In genomic region chr3:134749802-134750553, GRCh38 we compare ENCODE assay signal across 19 cellular contexts. TPM values are rescaled to one million over a fixed set of nuclear protein-coding genes. Genes with fewer than 3 reads are reported as not detected.
DNase-seq lines count a peak whose midpoint lies in the region; ATAC-seq and TF ChIP-seq lines count a peak whose summit lies in the region.
"Had no signal": no experiment of that assay in that cellular context is flagged by ENCODE, and none has a peak within 500 bp of the region (broad histone marks: within the 10 kb centered on the region; RNA-seq: fewer than 3 reads in every experiment).

No MANE protein-coding gene starts in this region.

- CTCF ChIA-PET in HCT116 (lab: Charles Lee): no interaction called here

- no peaks in the 10 kb centered on the region for H3K27me3 Mint-ChIP-seq in osteocyte (ENCODE audit: unreplicated experiment)

- H3K4me1 Mint-ChIP-seq in osteocyte (ENCODE audit: unreplicated experiment): no peaks in the 10 kb centered on the region

- H3F3A ChIP-seq in GM23248 (ENCODE audit: insufficient read depth): no peaks in the 10 kb centered on the region

- no peak for TF ChIP-seq POLR2A in HCT116 (IDR thresholded peaks at IDR 0.05; ENCODE audit: borderline replicate concordance, extremely low read depth, insufficient read depth, insufficient read length)
- TF ChIP-seq POLR2A in esophagus muscularis mucosa (IDR thresholded peaks at IDR 0.05; ENCODE audit: low read depth): no peak
- no peak for TF ChIP-seq POLR2A in ovary (IDR thresholded peaks at IDR 0.05)

- H3K4me3 ChIP-seq in HCT116 (replicated peaks in 1 of 2; ENCODE audit: low read depth in 1 of 2, low read length in 2 of 2): no peak overlapping the region
- H3K4me3 ChIP-seq in esophagus muscularis mucosa: no peak overlapping the region
- H3K4me3 ChIP-seq in GM23248: no peak overlapping the region
- H3K4me3 ChIP-seq in ovary: no peak overlapping the region
- H3K4me3 ChIP-seq: SJCRH30 had no signal

- no peaks in the 10 kb centered on the region for H3K4me1 ChIP-seq in HCT116 (ENCODE audit: control insufficient read depth in 1 of 2, insufficient read depth in 2 of 2, low read length in 2 of 2)
- H3K4me1 ChIP-seq in esophagus muscularis mucosa: no peaks in the 10 kb centered on the region
- no peaks in the 10 kb centered on the region for H3K4me1 ChIP-seq in GM23248 (ENCODE audit: insufficient read depth)
- H3K4me1 ChIP-seq in ovary (ENCODE audit: insufficient read depth): no peaks in the 10 kb centered on the region
- H3K4me1 ChIP-seq: SJCRH30 had no signal

- H3K4me2 ChIP-seq in HCT116 (ENCODE audit: low read length): no peak overlapping the region
- H3K4me2 ChIP-seq in GM23248 (ENCODE audit: unreplicated experiment): no peak overlapping the region

- TF ChIP-seq CTCF in HCT116 (IDR thresholded peaks at IDR 0.05 in 2 of 3, conservative IDR thresholded peaks at IDR 0.05 in 1 of 3; ENCODE audit: borderline replicate concordance in 1 of 3, insufficient read depth in 1 of 3, low read depth in 2 of 3, low read length in 2 of 3): 0 out of 6 replicates have a peak, but pooled peaks of 1 of the 3 experiments have one; percentile 16
- no peak for TF ChIP-seq CTCF in esophagus muscularis mucosa (IDR thresholded peaks at IDR 0.05)
- no peak for TF ChIP-seq CTCF in osteocyte (IDR thresholded peaks at IDR 0.05)
- no peak for TF ChIP-seq CTCF in ovary (IDR thresholded peaks at IDR 0.05)

- WGBS in esophagus muscularis mucosa: 79% methylated on average over 7 of the region's 7 CpGs
- 85 to 90% methylated on average over 7 of the region's 7 CpGs for WGBS in GM23248 (ENCODE audit: low coverage in 1 of 2, low lambda C conversion rate in 2 of 2, missing lambda C conversion rate in 2 of 2), 2 experiments
- WGBS in ovary, 3 donors: 60 to 69% (median 65%) methylated on average over 7 of the region's 7 CpGs

- H3K27me3 ChIP-seq in HCT116 (ENCODE audit: insufficient read depth, low read length) (peaks cover 23% of the 10 kb centered on the region; the same call in 1 of the 2 replicates), esophagus muscularis mucosa (no peaks in the 10 kb centered on the region), GM23248 (replicated peaks; ENCODE audit: insufficient read depth) (no peaks in the 10 kb centered on the region), ovary (no peaks in the 10 kb centered on the region)
- H3K27me3 ChIP-seq: SJCRH30 had no signal

- BruUV-seq in HCT116 (replicated peaks; lab: Mats Ljungman, UMichigan): no TSS peak

- RAD21 ChIA-PET in HCT116 (lab: Charles Lee; ENCODE audit: low non-redundant PET in 1 of 2, low total read pairs in 2 of 2, uncharacterized antibody in 2 of 2, unreplicated experiment in 2 of 2): no interaction called here

- no peak overlapping the region for H3K27ac Mint-ChIP-seq in osteocyte (ENCODE audit: unreplicated experiment)

- H2AFZ ChIP-seq in HCT116 (ENCODE audit: low read depth, low read length, poor library complexity, severe bottlenecking) (no peak overlapping the region), GM23248 (no peak overlapping the region)

- H3K27ac ChIP-seq in HCT116 (ENCODE audit: low read depth, low read length) (no peak overlapping the region), esophagus muscularis mucosa (replicated peaks in 1 of 4) (no peak overlapping the region), GM23248 (no peak overlapping the region), ovary (no peak overlapping the region)
- H3K27ac ChIP-seq: C4-2B, RWPE1, SJCRH30 had no signal

- DNase-seq in ELF-1 (ENCODE audit: low read depth, low spot score) (peak; percentile 11), HCT116 (ENCODE audit: low read depth, low spot score) (no peak), esophagus muscularis mucosa (ENCODE audit: extremely low spot score) (peak; percentile 72), osteocyte (ENCODE audit: extremely low spot score, unreplicated experiment) (peak; percentile 68), GM23248 (no peak), SKM-1 treated with dmso at 0.1 percent for 144 hours (lab: John Stamatoyannopoulos, UW; ENCODE audit: unreplicated experiment) (no peak), AG08396 (ENCODE audit: low spot score) (no peak), ovary (no peak)
- DNase-seq: DMS79, HCEC 1CT, MM.1S, NCI-H1092 treated with DMSO at 0.1 percent for 48 hours, NCI-H1694, NCI-H2081 treated with DMSO at 0.1 percent for 48 hours, NCI-H510A, PC-3, SJCRH30 had no signal

- H3K9ac ChIP-seq in HCT116 (ENCODE audit: low read length) (no peak overlapping the region), GM23248 (no peak overlapping the region)

- no peaks in the 10 kb centered on the region for H3K36me3 Mint-ChIP-seq in osteocyte (ENCODE audit: unreplicated experiment)

- no peaks in the 10 kb centered on the region for H3K9me3 Mint-ChIP-seq in osteocyte (ENCODE audit: unreplicated experiment)

- no peaks in the 10 kb centered on the region for H3K36me3 ChIP-seq in HCT116 (ENCODE audit: control insufficient read depth in 1 of 2, insufficient read depth in 2 of 2, low read length in 2 of 2)
- H3K36me3 ChIP-seq in esophagus muscularis mucosa: no peaks in the 10 kb centered on the region
- no peaks in the 10 kb centered on the region for H3K36me3 ChIP-seq in GM23248 (ENCODE audit: low read depth)
- H3K36me3 ChIP-seq in ovary: no peaks in the 10 kb centered on the region
- H3K36me3 ChIP-seq: SJCRH30 had no signal

- no peaks in the 10 kb centered on the region for H4K20me1 ChIP-seq in HCT116 (ENCODE audit: insufficient read depth)
- no peaks in the 10 kb centered on the region for H4K20me1 ChIP-seq in GM23248 (ENCODE audit: insufficient read depth)

- no peak for TF ChIP-seq RAD21 in HCT116 (IDR thresholded peaks at IDR 0.05; ENCODE audit: low read depth)

- H3K79me2 ChIP-seq in HCT116 (ENCODE audit: insufficient read depth, low read length) (no peaks in the 10 kb centered on the region), GM23248 (ENCODE audit: insufficient read depth) (no peaks in the 10 kb centered on the region)

- no peak for TF ChIP-seq EP300 in esophagus muscularis mucosa (IDR thresholded peaks at IDR 0.05)
- no peak for TF ChIP-seq EP300 in ovary (IDR thresholded peaks at IDR 0.05)

- intact Hi-C loops in HCT116 (cut with micrococcal nuclease): no loop called here
- intact Hi-C loops in esophagus muscularis mucosa (cut with DNase I): loop anchor here (10.0 kb wide), 1 partner anchor 95 kb away; the partner anchor contains the start of gene KY
- intact Hi-C loops in ovary (cut with DNase I): loop anchor here in 1 of 4 donors (10.0 kb wide), 1 partner anchor 145 kb away; no protein-coding TSS in a partner anchor

- POLR2A ChIA-PET in HCT116 (lab: Charles Lee): no interaction called here

- H3K9me2 ChIP-seq in HCT116 (ENCODE audit: insufficient read depth) (no peaks in the 10 kb centered on the region), GM23248 (ENCODE audit: insufficient read depth) (no peaks in the 10 kb centered on the region)

- H3K9me3 ChIP-seq in HCT116 (ENCODE audit: control insufficient read depth in 1 of 2, insufficient read depth in 1 of 2, low read depth in 1 of 2, low read length in 2 of 2) (no peaks in the 10 kb centered on the region), esophagus muscularis mucosa (no peaks in the 10 kb centered on the region), GM23248 (ENCODE audit: low read depth) (no peaks in the 10 kb centered on the region), ovary (no peaks in the 10 kb centered on the region)
- H3K9me3 ChIP-seq: SJCRH30 had no signal

- in situ Hi-C loops in GM23248 (cut with MboI): loop anchor here (10.0 kb wide), 1 partner anchor 145 kb away; no protein-coding TSS in a partner anchor

- ATAC-seq in HCT116: peak; percentile 73
- ATAC-seq: PC-3 had no signal

- no peak overlapping the region for H3K4me3 Mint-ChIP-seq in osteocyte (ENCODE audit: unreplicated experiment)

TF ChIP-seq in HCT116, 20 proteins besides CTCF, POLR2A, EP300 and RAD21 (continues in another document):
- TF ChIP-seq ELF1 (IDR thresholded peaks at IDR 0.05; ENCODE audit: borderline replicate concordance, low read depth): no peak
- TF ChIP-seq SRF (IDR thresholded peaks at IDR 0.05; ENCODE audit: low read depth): no peak
- no peak for TF ChIP-seq FOSL1 (IDR thresholded peaks at IDR 0.05; ENCODE audit: low read depth)
- TF ChIP-seq EZH2 (IDR thresholded peaks at IDR 0.05): no peak
- TF ChIP-seq, protein P1, sequence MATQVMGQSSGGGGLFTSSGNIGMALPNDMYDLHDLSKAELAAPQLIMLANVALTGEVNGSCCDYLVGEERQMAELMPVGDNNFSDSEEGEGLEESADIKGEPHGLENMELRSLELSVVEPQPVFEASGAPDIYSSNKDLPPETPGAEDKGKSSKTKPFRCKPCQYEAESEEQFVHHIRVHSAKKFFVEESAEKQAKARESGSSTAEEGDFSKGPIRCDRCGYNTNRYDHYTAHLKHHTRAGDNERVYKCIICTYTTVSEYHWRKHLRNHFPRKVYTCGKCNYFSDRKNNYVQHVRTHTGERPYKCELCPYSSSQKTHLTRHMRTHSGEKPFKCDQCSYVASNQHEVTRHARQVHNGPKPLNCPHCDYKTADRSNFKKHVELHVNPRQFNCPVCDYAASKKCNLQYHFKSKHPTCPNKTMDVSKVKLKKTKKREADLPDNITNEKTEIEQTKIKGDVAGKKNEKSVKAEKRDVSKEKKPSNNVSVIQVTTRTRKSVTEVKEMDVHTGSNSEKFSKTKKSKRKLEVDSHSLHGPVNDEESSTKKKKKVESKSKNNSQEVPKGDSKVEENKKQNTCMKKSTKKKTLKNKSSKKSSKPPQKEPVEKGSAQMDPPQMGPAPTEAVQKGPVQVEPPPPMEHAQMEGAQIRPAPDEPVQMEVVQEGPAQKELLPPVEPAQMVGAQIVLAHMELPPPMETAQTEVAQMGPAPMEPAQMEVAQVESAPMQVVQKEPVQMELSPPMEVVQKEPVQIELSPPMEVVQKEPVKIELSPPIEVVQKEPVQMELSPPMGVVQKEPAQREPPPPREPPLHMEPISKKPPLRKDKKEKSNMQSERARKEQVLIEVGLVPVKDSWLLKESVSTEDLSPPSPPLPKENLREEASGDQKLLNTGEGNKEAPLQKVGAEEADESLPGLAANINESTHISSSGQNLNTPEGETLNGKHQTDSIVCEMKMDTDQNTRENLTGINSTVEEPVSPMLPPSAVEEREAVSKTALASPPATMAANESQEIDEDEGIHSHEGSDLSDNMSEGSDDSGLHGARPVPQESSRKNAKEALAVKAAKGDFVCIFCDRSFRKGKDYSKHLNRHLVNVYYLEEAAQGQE (IDR thresholded peaks at IDR 0.05; ENCODE audit: low read depth): no peak
- TF ChIP-seq POLR2AphosphoS5 (IDR thresholded peaks at IDR 0.05; ENCODE audit: low read depth, low read length): no peak
- TF ChIP-seq JUND (IDR thresholded peaks at IDR 0.05): no peak
- no peak for TF ChIP-seq SIN3A (IDR thresholded peaks at IDR 0.05; ENCODE audit: low read depth)
- no peak for TF ChIP-seq ZNF274 (IDR thresholded peaks at IDR 0.05; ENCODE audit: low read depth, low read length)

RNA-seq across cellular contexts. Expression of gene EPHB1, which starts 45.1 kb away (rescaled TPM):
- total RNA-seq in HCT116 (2021; ENCODE audit: unreplicated experiment) (0.86 TPM), esophagus muscularis mucosa (1 to 10 TPM in 3 of 4 donors, under 1 TPM in 1; under 0.01 to 6.1 (median 2.8) TPM), osteocyte (0.75 and 1.1 TPM in 2 replicates), ovary (1 to 10 TPM in 4 of 7 donors, under 1 TPM in 3; 0.58 to 2.1 (median 1.0) TPM)
- polyA plus RNA-seq in HCT116 (2012): 0.06 and 0.09 TPM in 2 replicates
- total RNA-seq in GM23248 (2014; rRNA removed; shearing (Covaris generic)): 0.43 and 1.6 TPM in 2 replicates
- polyA plus RNA-seq in GM23248 (2016; fragmentation: Nextera tagmentation; extraction: Ambion mirVana) (0.81 and 1.1 TPM in 2 replicates), ovary (1 to 10 TPM in 1 of 2 donors, under 1 TPM in 1; 0.25 to 2.7 TPM)

Comparison
In these comparisons a context has a peak if more than half of its experiments do, and no peak if none do; other contexts are left out.
1. DNase-seq: peak in ELF-1 (single experiment), esophagus muscularis mucosa (single experiment) and osteocyte (single experiment); none in HCT116 (single experiment), GM23248 (single experiment), SKM-1 treated with dmso at 0.1 percent for 144 hours (single experiment), AG08396 (single experiment) and ovary (0 of 5).